Comparison of ENCODE assay signal across 1 cellular context in the genomic region with DNA sequence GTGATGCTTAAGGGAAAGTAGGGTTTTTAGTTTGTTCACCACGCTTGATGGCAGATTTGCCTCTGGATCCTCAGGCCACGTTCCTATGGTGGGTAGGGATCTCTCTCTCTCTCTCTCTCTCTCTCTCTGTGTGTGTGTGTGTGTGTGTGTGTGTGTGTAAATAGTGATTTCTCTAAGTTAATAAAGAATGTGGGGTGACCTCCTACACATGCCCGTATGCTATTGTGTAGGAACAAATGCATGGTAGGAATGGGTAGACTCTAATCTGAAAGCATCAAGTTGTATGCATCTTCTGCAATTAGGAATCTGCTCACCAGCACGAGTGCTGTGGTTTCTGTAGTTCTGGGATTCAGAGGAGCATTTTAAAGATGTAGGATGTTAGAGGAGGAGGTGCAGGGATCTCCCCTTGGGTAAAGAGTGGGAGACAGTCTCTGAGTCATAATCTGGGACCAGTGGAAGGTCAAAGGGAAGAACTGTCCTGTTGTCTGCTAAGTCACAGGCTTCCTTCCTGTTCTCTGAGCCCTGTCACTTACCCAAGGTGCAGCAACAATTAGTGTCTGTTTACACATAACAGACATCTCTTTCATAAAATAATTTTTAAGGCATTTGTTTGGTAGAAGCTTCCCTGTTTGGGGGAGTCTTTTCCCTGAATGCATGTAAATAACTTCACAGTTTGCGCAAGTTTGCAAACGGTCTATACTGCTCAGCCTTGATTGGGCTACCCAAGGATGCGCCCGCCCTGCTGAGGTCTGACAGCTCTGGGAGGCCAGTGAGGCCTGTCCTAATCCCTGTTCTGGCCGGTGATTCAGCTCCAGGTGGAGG.
TF ChIP-seq lines count a peak whose summit lies in the region.

No MANE protein-coding gene starts in this region.

TF ChIP-seq in HepG2, 621 proteins besides CTCF, POLR2A, EP300 and RAD21 (continued from another document and continues in another):
- TF ChIP-seq, protein P1, sequence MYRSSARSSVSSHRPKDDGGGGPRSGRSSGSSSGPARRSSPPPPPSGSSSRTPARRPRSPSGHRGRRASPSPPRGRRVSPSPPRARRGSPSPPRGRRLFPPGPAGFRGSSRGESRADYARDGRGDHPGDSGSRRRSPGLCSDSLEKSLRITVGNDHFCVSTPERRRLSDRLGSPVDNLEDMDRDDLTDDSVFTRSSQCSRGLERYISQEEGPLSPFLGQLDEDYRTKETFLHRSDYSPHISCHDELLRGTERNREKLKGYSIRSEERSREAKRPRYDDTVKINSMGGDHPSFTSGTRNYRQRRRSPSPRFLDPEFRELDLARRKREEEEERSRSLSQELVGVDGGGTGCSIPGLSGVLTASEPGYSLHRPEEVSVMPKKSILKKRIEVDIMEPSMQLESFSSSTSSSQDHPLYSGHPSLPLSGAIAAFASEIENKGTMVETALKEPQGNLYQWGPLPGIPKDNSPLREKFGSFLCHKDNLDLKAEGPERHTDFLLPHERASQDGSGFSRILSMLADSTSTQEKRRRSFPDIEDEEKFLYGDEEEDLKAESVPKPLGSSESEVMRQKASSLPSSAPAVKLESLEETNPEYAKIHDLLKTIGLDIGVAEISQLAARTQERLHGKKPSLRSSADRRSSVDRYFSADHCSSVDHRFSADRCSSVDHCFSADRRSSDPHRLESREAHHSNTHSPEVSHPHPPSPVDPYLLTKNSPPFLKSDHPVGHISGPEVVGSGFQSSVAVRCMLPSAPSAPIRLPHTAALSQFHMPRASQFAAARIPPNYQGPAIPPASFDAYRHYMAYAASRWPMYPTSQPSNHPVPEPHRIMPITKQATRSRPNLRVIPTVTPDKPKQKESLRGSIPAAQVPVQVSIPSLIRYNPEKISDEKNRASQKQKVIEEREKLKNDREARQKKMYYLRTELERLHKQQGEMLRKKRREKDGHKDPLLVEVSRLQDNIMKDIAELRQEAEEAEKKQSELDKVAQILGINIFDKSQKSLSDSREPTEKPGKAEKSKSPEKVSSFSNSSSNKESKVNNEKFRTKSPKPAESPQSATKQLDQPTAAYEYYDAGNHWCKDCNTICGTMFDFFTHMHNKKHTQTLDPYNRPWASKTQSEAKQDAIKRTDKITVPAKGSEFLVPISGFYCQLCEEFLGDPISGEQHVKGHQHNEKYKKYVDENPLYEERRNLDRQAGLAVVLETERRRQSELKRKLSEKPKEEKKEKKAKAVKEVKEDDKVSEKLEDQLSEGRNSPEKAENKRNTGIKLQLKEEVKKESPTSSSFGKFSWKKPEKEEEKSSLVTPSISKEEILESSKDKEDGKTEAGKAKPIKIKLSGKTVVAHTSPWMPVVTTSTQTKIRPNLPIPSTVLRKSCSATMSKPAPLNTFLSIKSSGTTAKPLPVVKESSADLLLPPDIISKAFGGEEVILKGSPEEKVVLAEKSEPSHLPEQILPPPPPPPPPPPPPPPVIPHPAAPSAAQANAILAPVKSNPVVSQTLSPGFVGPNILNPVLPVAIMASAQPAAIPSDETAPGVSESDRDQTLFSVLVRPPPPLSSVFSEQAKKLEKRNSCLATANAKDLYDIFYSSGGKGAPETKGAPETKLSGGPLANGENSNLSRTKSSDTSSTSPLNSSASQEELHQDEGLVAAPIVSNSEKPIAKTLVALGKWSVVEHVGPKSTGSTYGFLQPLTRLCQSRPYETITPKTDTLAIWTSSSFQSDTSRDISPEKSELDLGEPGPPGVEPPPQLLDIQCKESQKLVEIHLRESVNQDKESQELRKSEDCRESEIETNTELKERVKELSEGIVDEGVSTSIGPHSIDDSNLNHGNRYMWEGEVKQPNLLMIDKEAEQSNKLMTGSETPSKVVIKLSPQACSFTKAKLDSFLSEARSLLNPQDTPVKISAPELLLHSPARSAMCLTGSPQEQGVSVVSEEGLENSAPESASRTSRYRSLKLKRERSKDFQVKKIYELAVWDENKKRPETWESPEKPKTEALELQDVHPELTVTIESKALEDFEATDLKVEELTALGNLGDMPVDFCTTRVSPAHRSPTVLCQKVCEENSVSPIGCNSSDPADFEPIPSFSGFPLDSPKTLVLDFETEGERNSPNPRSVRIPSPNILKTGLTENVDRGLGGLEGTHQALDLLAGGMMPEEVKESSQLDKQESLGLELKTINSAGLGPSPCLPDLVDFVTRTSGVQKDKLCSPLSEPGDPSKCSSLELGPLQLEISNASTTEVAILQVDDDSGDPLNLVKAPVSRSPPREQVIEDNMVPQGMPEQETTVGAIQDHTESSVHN (CRISPR knock-in tag; IDR thresholded peaks at IDR 0.05) = no peak
- TF ChIP-seq, protein P2, sequence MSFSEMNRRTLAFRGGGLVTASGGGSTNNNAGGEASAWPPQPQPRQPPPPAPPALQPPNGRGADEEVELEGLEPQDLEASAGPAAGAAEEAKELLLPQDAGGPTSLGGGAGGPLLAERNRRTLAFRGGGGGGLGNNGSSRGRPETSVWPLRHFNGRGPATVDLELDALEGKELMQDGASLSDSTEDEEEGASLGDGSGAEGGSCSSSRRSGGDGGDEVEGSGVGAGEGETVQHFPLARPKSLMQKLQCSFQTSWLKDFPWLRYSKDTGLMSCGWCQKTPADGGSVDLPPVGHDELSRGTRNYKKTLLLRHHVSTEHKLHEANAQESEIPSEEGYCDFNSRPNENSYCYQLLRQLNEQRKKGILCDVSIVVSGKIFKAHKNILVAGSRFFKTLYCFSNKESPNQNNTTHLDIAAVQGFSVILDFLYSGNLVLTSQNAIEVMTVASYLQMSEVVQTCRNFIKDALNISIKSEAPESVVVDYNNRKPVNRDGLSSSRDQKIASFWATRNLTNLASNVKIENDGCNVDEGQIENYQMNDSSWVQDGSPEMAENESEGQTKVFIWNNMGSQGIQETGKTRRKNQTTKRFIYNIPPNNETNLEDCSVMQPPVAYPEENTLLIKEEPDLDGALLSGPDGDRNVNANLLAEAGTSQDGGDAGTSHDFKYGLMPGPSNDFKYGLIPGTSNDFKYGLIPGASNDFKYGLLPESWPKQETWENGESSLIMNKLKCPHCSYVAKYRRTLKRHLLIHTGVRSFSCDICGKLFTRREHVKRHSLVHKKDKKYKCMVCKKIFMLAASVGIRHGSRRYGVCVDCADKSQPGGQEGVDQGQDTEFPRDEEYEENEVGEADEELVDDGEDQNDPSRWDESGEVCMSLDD (CRISPR knock-in tag; IDR thresholded peaks at IDR 0.05; ENCODE audit: borderline replicate concordance) = no peak
- TF ChIP-seq ZNF678 (CRISPR knock-in tag; IDR thresholded peaks at IDR 0.05) (no peak), CREBL2 (CRISPR knock-in tag; IDR thresholded peaks at IDR 0.05; ENCODE audit: borderline replicate concordance) (no peak), E2F1 (CRISPR knock-in tag; IDR thresholded peaks at IDR 0.05) (no peak), CEBPB (IDR thresholded peaks at IDR 0.05; ENCODE audit: borderline replicate concordance, low read depth, low read length) (0 out of 2 replicates have a peak, but pooled peaks have one; percentile 31), ZNF672 (CRISPR knock-in tag; IDR thresholded peaks at IDR 0.05) (no peak), ZC3H4 (CRISPR knock-in tag; IDR thresholded peaks at IDR 0.05; ENCODE audit: borderline replicate concordance) (no peak), ZNF558 (CRISPR knock-in tag; IDR thresholded peaks at IDR 0.05; ENCODE audit: borderline replicate concordance) (no peak), FOSL2 (CRISPR knock-in tag; IDR thresholded peaks at IDR 0.05) (peak; percentile 65; the same call in 1 of the 2 replicates), ZMYM3 (CRISPR knock-in tag; IDR thresholded peaks at IDR 0.05) (no peak), CEBPG (CRISPR knock-in tag; IDR thresholded peaks at IDR 0.05) (peak; percentile 29; the same call in 1 of the 2 replicates), ZMYM2 (CRISPR knock-in tag; IDR thresholded peaks at IDR 0.05) (no peak), SALL1 (CRISPR knock-in tag; IDR thresholded peaks at IDR 0.05) (peak; percentile 14; the same call in 1 of the 2 replicates), THAP11 (CRISPR knock-in tag; IDR thresholded peaks at IDR 0.05) (no peak), PHF8 (CRISPR knock-in tag; IDR thresholded peaks at IDR 0.05) (no peak), ZNF17 (CRISPR knock-in tag; IDR thresholded peaks at IDR 0.05) (no peak), ZNF670 (CRISPR knock-in tag; IDR thresholded peaks at IDR 0.05; ENCODE audit: borderline replicate concordance) (no peak), CREB1 (IDR thresholded peaks at IDR 0.05) (no peak), CREB1 (CRISPR knock-in tag; IDR thresholded peaks at IDR 0.05) (no peak), CHD4 (IDR thresholded peaks at IDR 0.05; ENCODE audit: borderline replicate concordance, low read length) (no peak), ZNF724P (CRISPR knock-in tag; IDR thresholded peaks at IDR 0.05; ENCODE audit: borderline replicate concordance) (no peak), RFX5 (IDR thresholded peaks at IDR 0.05; ENCODE audit: low read depth, low read length) (no peak), ETV5 (CRISPR knock-in tag; IDR thresholded peaks at IDR 0.05; ENCODE audit: borderline replicate concordance) (peak; percentile 34; the same call in 1 of the 2 replicates), TGIF2 (CRISPR knock-in tag; IDR thresholded peaks at IDR 0.05) (no peak), ZNF562 (CRISPR knock-in tag; IDR thresholded peaks at IDR 0.05; ENCODE audit: borderline replicate concordance) (no peak), ATF7 (IDR thresholded peaks at IDR 0.05) (no peak), ATF7 (CRISPR knock-in tag; IDR thresholded peaks at IDR 0.05) (no peak), TFDP1 (CRISPR knock-in tag; IDR thresholded peaks at IDR 0.05; ENCODE audit: borderline replicate concordance) (no peak)
- TF ChIP-seq, protein P3, sequence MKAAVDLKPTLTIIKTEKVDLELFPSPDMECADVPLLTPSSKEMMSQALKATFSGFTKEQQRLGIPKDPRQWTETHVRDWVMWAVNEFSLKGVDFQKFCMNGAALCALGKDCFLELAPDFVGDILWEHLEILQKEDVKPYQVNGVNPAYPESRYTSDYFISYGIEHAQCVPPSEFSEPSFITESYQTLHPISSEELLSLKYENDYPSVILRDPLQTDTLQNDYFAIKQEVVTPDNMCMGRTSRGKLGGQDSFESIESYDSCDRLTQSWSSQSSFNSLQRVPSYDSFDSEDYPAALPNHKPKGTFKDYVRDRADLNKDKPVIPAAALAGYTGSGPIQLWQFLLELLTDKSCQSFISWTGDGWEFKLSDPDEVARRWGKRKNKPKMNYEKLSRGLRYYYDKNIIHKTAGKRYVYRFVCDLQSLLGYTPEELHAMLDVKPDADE (CRISPR knock-in tag; IDR thresholded peaks at IDR 0.05) = no peak
- TF ChIP-seq, protein P4, sequence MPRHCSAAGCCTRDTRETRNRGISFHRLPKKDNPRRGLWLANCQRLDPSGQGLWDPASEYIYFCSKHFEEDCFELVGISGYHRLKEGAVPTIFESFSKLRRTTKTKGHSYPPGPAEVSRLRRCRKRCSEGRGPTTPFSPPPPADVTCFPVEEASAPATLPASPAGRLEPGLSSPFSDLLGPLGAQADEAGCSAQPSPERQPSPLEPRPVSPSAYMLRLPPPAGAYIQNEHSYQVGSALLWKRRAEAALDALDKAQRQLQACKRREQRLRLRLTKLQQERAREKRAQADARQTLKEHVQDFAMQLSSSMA (CRISPR knock-in tag; IDR thresholded peaks at IDR 0.05) = no peak
- TF ChIP-seq, protein P5, sequence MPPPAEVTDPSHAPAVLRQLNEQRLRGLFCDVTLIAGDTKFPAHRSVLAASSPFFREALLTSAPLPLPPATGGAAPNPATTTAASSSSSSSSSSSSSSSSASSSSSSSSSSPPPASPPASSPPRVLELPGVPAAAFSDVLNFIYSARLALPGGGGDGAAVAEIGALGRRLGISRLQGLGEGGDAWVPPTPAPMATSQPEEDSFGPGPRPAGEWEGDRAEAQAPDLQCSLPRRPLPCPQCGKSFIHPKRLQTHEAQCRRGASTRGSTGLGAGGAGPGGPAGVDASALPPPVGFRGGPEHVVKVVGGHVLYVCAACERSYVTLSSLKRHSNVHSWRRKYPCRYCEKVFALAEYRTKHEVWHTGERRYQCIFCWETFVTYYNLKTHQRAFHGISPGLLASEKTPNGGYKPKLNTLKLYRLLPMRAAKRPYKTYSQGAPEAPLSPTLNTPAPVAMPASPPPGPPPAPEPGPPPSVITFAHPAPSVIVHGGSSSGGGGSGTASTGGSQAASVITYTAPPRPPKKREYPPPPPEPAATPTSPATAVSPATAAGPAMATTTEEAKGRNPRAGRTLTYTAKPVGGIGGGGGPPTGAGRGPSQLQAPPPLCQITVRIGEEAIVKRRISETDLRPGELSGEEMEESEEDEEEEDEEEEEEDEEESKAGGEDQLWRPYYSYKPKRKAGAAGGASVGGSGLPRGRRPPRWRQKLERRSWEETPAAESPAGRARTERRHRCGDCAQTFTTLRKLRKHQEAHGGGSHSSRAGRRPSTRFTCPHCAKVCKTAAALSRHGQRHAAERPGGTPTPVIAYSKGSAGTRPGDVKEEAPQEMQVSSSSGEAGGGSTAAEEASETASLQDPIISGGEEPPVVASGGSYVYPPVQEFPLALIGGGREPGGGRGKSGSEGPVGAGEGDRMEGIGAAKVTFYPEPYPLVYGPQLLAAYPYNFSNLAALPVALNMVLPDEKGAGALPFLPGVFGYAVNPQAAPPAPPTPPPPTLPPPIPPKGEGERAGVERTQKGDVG (CRISPR knock-in tag; IDR thresholded peaks at IDR 0.05; ENCODE audit: borderline replicate concordance) = no peak
- TF ChIP-seq, protein P6, sequence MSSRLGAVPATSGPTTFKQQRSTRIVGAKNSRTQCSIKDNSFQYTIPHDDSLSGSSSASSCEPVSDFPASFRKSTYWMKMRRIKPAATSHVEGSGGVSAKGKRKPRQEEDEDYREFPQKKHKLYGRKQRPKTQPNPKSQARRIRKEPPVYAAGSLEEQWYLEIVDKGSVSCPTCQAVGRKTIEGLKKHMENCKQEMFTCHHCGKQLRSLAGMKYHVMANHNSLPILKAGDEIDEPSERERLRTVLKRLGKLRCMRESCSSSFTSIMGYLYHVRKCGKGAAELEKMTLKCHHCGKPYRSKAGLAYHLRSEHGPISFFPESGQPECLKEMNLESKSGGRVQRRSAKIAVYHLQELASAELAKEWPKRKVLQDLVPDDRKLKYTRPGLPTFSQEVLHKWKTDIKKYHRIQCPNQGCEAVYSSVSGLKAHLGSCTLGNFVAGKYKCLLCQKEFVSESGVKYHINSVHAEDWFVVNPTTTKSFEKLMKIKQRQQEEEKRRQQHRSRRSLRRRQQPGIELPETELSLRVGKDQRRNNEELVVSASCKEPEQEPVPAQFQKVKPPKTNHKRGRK (CRISPR knock-in tag; IDR thresholded peaks at IDR 0.05) = no peak
